Comparison of ENCODE assay signal across 1 cellular context in the genomic region with DNA sequence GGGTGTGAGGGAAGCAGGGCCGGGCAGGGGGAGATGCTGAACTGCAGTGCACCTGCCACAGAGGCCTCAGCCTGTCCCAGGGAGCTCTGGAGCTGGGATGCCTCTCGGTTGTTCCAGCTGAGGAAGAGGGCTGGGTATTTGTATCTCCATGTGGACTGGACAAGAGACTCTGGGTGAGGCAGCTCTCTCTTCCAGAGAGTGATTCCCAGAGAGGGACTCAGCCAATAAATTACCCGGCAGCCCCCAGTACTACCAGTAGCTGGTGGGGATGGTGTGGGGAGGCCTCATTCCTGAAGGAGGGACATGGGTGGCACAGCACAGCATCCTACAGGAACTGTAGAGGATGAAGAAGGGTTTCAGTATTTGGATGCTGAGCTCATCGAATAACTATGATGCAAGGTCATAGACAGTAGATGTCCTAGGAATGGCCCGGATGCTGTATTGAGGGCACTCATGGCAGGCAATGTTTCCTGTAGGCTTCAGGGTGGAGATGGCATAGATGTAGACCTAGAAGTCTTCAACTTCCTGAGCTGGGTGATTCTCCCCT.
TF ChIP-seq lines count a peak whose summit lies in the region.

No MANE protein-coding gene starts in this region.

TF ChIP-seq in WTC11, 78 proteins besides CTCF, POLR2A, EP300 and RAD21 (continued from another document):
- TF ChIP-seq, protein P1, sequence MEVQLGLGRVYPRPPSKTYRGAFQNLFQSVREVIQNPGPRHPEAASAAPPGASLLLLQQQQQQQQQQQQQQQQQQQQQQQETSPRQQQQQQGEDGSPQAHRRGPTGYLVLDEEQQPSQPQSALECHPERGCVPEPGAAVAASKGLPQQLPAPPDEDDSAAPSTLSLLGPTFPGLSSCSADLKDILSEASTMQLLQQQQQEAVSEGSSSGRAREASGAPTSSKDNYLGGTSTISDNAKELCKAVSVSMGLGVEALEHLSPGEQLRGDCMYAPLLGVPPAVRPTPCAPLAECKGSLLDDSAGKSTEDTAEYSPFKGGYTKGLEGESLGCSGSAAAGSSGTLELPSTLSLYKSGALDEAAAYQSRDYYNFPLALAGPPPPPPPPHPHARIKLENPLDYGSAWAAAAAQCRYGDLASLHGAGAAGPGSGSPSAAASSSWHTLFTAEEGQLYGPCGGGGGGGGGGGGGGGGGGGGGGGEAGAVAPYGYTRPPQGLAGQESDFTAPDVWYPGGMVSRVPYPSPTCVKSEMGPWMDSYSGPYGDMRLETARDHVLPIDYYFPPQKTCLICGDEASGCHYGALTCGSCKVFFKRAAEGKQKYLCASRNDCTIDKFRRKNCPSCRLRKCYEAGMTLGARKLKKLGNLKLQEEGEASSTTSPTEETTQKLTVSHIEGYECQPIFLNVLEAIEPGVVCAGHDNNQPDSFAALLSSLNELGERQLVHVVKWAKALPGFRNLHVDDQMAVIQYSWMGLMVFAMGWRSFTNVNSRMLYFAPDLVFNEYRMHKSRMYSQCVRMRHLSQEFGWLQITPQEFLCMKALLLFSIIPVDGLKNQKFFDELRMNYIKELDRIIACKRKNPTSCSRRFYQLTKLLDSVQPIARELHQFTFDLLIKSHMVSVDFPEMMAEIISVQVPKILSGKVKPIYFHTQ (CRISPR knock-in tag; IDR thresholded peaks at IDR 0.05): no peak
- TF ChIP-seq, protein P2, sequence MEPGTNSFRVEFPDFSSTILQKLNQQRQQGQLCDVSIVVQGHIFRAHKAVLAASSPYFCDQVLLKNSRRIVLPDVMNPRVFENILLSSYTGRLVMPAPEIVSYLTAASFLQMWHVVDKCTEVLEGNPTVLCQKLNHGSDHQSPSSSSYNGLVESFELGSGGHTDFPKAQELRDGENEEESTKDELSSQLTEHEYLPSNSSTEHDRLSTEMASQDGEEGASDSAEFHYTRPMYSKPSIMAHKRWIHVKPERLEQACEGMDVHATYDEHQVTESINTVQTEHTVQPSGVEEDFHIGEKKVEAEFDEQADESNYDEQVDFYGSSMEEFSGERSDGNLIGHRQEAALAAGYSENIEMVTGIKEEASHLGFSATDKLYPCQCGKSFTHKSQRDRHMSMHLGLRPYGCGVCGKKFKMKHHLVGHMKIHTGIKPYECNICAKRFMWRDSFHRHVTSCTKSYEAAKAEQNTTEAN (CRISPR knock-in tag; IDR thresholded peaks at IDR 0.05): no peak
- TF ChIP-seq TEAD4 (CRISPR knock-in tag; IDR thresholded peaks at IDR 0.05) (no peak), EMX1 (CRISPR knock-in tag; IDR thresholded peaks at IDR 0.05) (no peak), JUN (CRISPR knock-in tag; IDR thresholded peaks at IDR 0.05) (no peak), GTF2I (CRISPR knock-in tag; conservative IDR thresholded peaks at IDR 0.05) (no peak), RORB (CRISPR knock-in tag; IDR thresholded peaks at IDR 0.05) (no peak)
- TF ChIP-seq, protein P3, sequence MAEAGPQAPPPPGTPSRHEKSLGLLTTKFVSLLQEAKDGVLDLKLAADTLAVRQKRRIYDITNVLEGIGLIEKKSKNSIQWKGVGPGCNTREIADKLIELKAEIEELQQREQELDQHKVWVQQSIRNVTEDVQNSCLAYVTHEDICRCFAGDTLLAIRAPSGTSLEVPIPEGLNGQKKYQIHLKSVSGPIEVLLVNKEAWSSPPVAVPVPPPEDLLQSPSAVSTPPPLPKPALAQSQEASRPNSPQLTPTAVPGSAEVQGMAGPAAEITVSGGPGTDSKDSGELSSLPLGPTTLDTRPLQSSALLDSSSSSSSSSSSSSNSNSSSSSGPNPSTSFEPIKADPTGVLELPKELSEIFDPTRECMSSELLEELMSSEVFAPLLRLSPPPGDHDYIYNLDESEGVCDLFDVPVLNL (CRISPR knock-in tag; IDR thresholded peaks at IDR 0.05; ENCODE audit: borderline replicate concordance, low read depth): no peak
